In genomic region chr9:137613259-137613658, GRCh38 we compare ENCODE assay signal across 15 cellular contexts. TPM values are rescaled to one million over a fixed set of nuclear protein-coding genes. Genes with fewer than 3 reads are reported as not detected.
A peak's percentile ranks its signal among the peaks of the same experiment; 100 is the strongest.
DNase-seq lines count a peak whose midpoint lies in the region; ATAC-seq and TF ChIP-seq lines count a peak whose summit lies in the region.
"Had no signal": no experiment of that assay in that cellular context is flagged by ENCODE, and none has a peak within 500 bp of the region (broad histone marks: within the 10 kb centered on the region; RNA-seq: fewer than 3 reads in every experiment).

No MANE protein-coding gene starts in this region.

- peak overlapping the region; percentile 43 for H3K9ac ChIP-seq in skeletal muscle satellite cell (ENCODE audit: low read depth, low read length)

- H3K27me3 Mint-ChIP-seq in Caco-2 (ENCODE audit: insufficient read depth, unreplicated experiment) = no peaks in the 10 kb centered on the region
- H3K27me3 Mint-ChIP-seq: activated CD4-positive, alpha-beta T cell treated with anti-CD3 and anti-CD28 coated beads, Interleukin-2, amount 10 ng/mL, durations not matched to agents 7 days and 5 days; activated T-helper 17 cell treated with anti-CD3 and anti-CD28 coated beads, Interleukin-2, amount 50 U/mL, for 72 hours; effector memory CD8-positive, alpha-beta T cell; T-cell had no signal

- ATAC-seq in HG03469 (IDR thresholded peaks at IDR 0.05; ENCODE audit: unreplicated experiment) = no peak
- ATAC-seq: activated T-helper 17 cell treated with anti-CD3 and anti-CD28 coated beads, Interleukin-2, amount 50 U/mL, for 72 hours; effector memory CD8-positive, alpha-beta T cell; left lobe of liver; T-cell had no signal

- H3K36me3 Mint-ChIP-seq in Caco-2 (ENCODE audit: insufficient read depth, unreplicated experiment) = peaks cover 62% of the 10 kb centered on the region

- no peak overlapping the region for H3K4me3 ChIP-seq in Caco-2 (ENCODE audit: low read depth, low read length)
- H3K4me3 ChIP-seq in esophagus squamous epithelium = peak overlapping the region in 3 of 4 donors; percentile 3 to 30 (median 19)
- H3K4me3 ChIP-seq in skeletal muscle satellite cell (ENCODE audit: low read length) = no peak overlapping the region
- H3K4me3 ChIP-seq in tibial artery = no peak overlapping the region
- H3K4me3 ChIP-seq: MG63 had no signal

- intact Hi-C loops in Caco-2 (cut with micrococcal nuclease; ENCODE audit: unreplicated experiment) = loop anchor here (2.0 kb wide), 1 partner anchor 22 kb away; the partner anchor contains the start of gene ZMYND19
- intact Hi-C loops in esophagus squamous epithelium (cut with DNase I) = no loop called here
- intact Hi-C loops in tibial artery (cut with DNase I; ENCODE audit: low total_unique reads) = no loop called here

- H3K27ac Mint-ChIP-seq in Caco-2 (ENCODE audit: unreplicated experiment) = peak overlapping the region; percentile 98
- H3K27ac Mint-ChIP-seq: activated CD4-positive, alpha-beta T cell treated with anti-CD3 and anti-CD28 coated beads, Interleukin-2, amount 10 ng/mL, durations not matched to agents 7 days and 5 days; activated T-helper 17 cell treated with anti-CD3 and anti-CD28 coated beads, Interleukin-2, amount 50 U/mL, for 72 hours had no signal

- H3K9me3 ChIP-seq in Caco-2 (no peaks in the 10 kb centered on the region), esophagus squamous epithelium (no peaks in the 10 kb centered on the region), skeletal muscle satellite cell (replicated peaks; ENCODE audit: low read length) (no peaks in the 10 kb centered on the region), tibial artery (no peaks in the 10 kb centered on the region)
- H3K9me3 ChIP-seq: MG63 had no signal

- no peaks in the 10 kb centered on the region for H3K9me3 Mint-ChIP-seq in Caco-2 (ENCODE audit: unreplicated experiment)
- H3K9me3 Mint-ChIP-seq: activated CD4-positive, alpha-beta T cell treated with anti-CD3 and anti-CD28 coated beads, Interleukin-2, amount 10 ng/mL, durations not matched to agents 7 days and 5 days; activated T-helper 17 cell treated with anti-CD3 and anti-CD28 coated beads, Interleukin-2, amount 50 U/mL, for 72 hours; effector memory CD8-positive, alpha-beta T cell; T-cell had no signal

- H3K27me3 ChIP-seq in Caco-2 (replicated peaks; ENCODE audit: control insufficient read depth, insufficient read depth, low read length) (no peaks in the 10 kb centered on the region), esophagus squamous epithelium (no peaks in the 10 kb centered on the region), skeletal muscle satellite cell (ENCODE audit: control insufficient read depth, insufficient read depth, low read length) (no peaks in the 10 kb centered on the region), tibial artery (no peaks in the 10 kb centered on the region)
- H3K27me3 ChIP-seq: MG63 had no signal

- H3K4me1 ChIP-seq in Caco-2 (peaks cover 33% of the 10 kb centered on the region), esophagus squamous epithelium (peaks cover 40 to 81% (median 43%) of the 10 kb centered on the region in 3 donors), skeletal muscle satellite cell (ENCODE audit: control insufficient read depth, insufficient read depth, low read length) (peaks cover 28% of the 10 kb centered on the region), tibial artery (peaks cover 0 to 61% (median 24%) of the 10 kb centered on the region in 4 donors)

- TF ChIP-seq POLR2A in esophagus squamous epithelium (IDR thresholded peaks at IDR 0.05) = no peak

- POLR2A ChIA-PET in Caco-2 (lab: Charles Lee) (no interaction called here), RWPE1 (lab: Yijun Ruan, JAX; ENCODE audit: low non-redundant PET) (interaction anchor here (0.6 to 3.4 kb wide), 2 partner anchors 8 to 22 kb away, joined by 3 to 14 read pairs; partner anchors contain the start of gene ZMYND19)

- DNase-seq in Caco-2 (no peak), RWPE1 (ENCODE audit: low spot score) (no peak), esophagus squamous epithelium (lab: John Stamatoyannopoulos, UW) (no peak), tibial artery (no peak), NCI-H1048 (lab: John Stamatoyannopoulos, UW) (no peak)
- no peak for DNase-seq in activated CD4-positive, alpha-beta T cell treated with anti-CD3 and anti-CD28 coated beads, Interleukin-2, amount 50 U/mL, for 48 hours
- DNase-seq: activated CD4-positive, alpha-beta T cell treated with anti-CD3 and anti-CD28 coated beads, Interleukin-2, amount 10 ng/mL, durations not matched to agents 7 days and 5 days; effector memory CD8-positive, alpha-beta T cell; MG63; nucleus accumbens; T-cell had no signal

- H3K36me3 ChIP-seq in Caco-2 (ENCODE audit: control insufficient read depth, insufficient read depth, low read length) = no peaks in the 10 kb centered on the region; the same call in none of the 2 replicates
- peaks cover 19 to 50% (median 33%) of the 10 kb centered on the region in 3 donors for H3K36me3 ChIP-seq in esophagus squamous epithelium
- H3K36me3 ChIP-seq in skeletal muscle satellite cell (ENCODE audit: insufficient read depth, low read length) = peaks cover 29% of the 10 kb centered on the region
- H3K36me3 ChIP-seq in tibial artery = peaks cover 7 to 43% (median 24%) of the 10 kb centered on the region in 3 donors

- no TSS peak for BruUV-seq in Caco-2 (replicated peaks; lab: Mats Ljungman, UMichigan)

- CTCF ChIA-PET in Caco-2 (lab: Charles Lee) = no interaction called here
- CTCF ChIA-PET in RWPE1 (lab: Yijun Ruan, JAX) = interaction anchor here (0.6 kb wide), 1 partner anchor 77 kb away, joined by 4 read pairs; no protein-coding TSS in a partner anchor

- TF ChIP-seq CTCF in Caco-2 (IDR thresholded peaks at IDR 0.05; ENCODE audit: insufficient read depth in 1 of 2, low read depth in 1 of 2, low read length in 1 of 2, severe bottlenecking in 1 of 2, unreplicated experiment in 1 of 2) (no peak), RWPE1 (conservative IDR thresholded peaks at IDR 0.05; ENCODE audit: low read depth) (no peak), esophagus squamous epithelium (IDR thresholded peaks at IDR 0.05) (no peak), tibial artery (IDR thresholded peaks at IDR 0.05) (no peak)

- no peak overlapping the region for H3K4me2 ChIP-seq in skeletal muscle satellite cell (ENCODE audit: low read length)

- peaks cover 22% of the 10 kb centered on the region for H3K4me1 Mint-ChIP-seq in Caco-2 (ENCODE audit: low read depth, unreplicated experiment)

- WGBS in esophagus squamous epithelium, 2 donors = 100% methylated on average over 1 of the region's 5 CpGs; no CpG with 5 or more reads in 1 of the 2 donors

- peak overlapping the region; percentile 29 for H3K4me3 Mint-ChIP-seq in Caco-2 (ENCODE audit: unreplicated experiment)
- H3K4me3 Mint-ChIP-seq: activated CD4-positive, alpha-beta T cell treated with anti-CD3 and anti-CD28 coated beads, Interleukin-2, amount 10 ng/mL, durations not matched to agents 7 days and 5 days; activated T-helper 17 cell treated with anti-CD3 and anti-CD28 coated beads, Interleukin-2, amount 50 U/mL, for 72 hours; effector memory CD8-positive, alpha-beta T cell had no signal

- H3K27ac ChIP-seq in RWPE1 = peak overlapping the region; percentile 100
- H3K27ac ChIP-seq in esophagus squamous epithelium = peak overlapping the region; percentile 90 to 94 (median 92)
- no peak overlapping the region for H3K27ac ChIP-seq in tibial artery

RNA-seq across cellular contexts. Expression of gene EHMT1, which starts 5.5 kb away (rescaled TPM):
- total RNA-seq in Caco-2 (2022) (92.3 and 92.9 TPM in 2 replicates), esophagus squamous epithelium (10 to 100 TPM; 42.8 to 87.0 (median 65.0) TPM)
- total RNA-seq in skeletal muscle satellite cell (2012; rRNA removed) = 31.0 and 35.7 TPM in 2 replicates

RNA-seq across cellular contexts. Expression of gene ARRDC1, which starts 7.8 kb away (rescaled TPM):
- total RNA-seq in Caco-2 (2022) (61.1 and 66.6 TPM in 2 replicates), esophagus squamous epithelium (100 to 1,000 TPM in 2 of 4 donors, 10 to 100 TPM in 2; 53.3 to 121 (median 89.6) TPM)
- total RNA-seq in skeletal muscle satellite cell (2012; rRNA removed) = 13.9 and 19.2 TPM in 2 replicates

RNA-seq across cellular contexts. Expression of gene ZMYND19, which starts 22.9 kb away (rescaled TPM):
- total RNA-seq in Caco-2 (2022) (66.3 and 66.9 TPM in 2 replicates), esophagus squamous epithelium (10 to 100 TPM; 17.5 to 28.8 (median 25.2) TPM)
- 18.5 and 23.6 TPM in 2 replicates for total RNA-seq in skeletal muscle satellite cell (2012; rRNA removed)

RNA-seq across cellular contexts. Expression of gene DPH7, which starts 34.5 kb away (rescaled TPM):
- total RNA-seq in Caco-2 (2022) (51.9 and 58.4 TPM in 2 replicates), esophagus squamous epithelium (10 to 100 TPM; 13.4 to 32.2 (median 21.7) TPM)
- 19.2 and 24.8 TPM in 2 replicates for total RNA-seq in skeletal muscle satellite cell (2012; rRNA removed)

Comparison
In these comparisons a context has a peak if more than half of its experiments do, and no peak if none do; other contexts are left out.
1. H3K4me3 ChIP-seq: peak in esophagus squamous epithelium (3 of 4); none in Caco-2 (single experiment), skeletal muscle satellite cell (single experiment) and tibial artery (0 of 2).
2. H3K27ac ChIP-seq: peak in RWPE1 (single experiment) and esophagus squamous epithelium (4 of 4); none in tibial artery (0 of 2).